Comparison of ENCODE assay signal across 8 cellular contexts in genomic region chr6:96391776-96392175, GRCh38.
DNase-seq lines count a peak whose midpoint lies in the region; ATAC-seq, FAIRE-seq and TF ChIP-seq lines count a peak whose summit lies in the region.

No MANE protein-coding gene starts in this region.

- TF ChIP-seq EP300 in suprapubic skin (IDR thresholded peaks at IDR 0.05), result no peak

- TF ChIP-seq CTCF in suprapubic skin (IDR thresholded peaks at IDR 0.05), result no peak

- peak overlapping the region; percentile 38; the same call in 1 of the 2 replicates for H3K27ac ChIP-seq in HUES64 (ENCODE audit: low read depth, low read length)
- H3K27ac ChIP-seq in SK-N-MC, result no peak overlapping the region
- H3K27ac ChIP-seq in suprapubic skin, result no peak overlapping the region
- H3K27ac ChIP-seq in effector memory CD4-positive, alpha-beta T cell (ENCODE audit: insufficient read depth, low read length, poor library complexity, severe bottlenecking), result no peak overlapping the region

- H3K4me1 ChIP-seq in HUES64 (ENCODE audit: insufficient read depth, low read length), result peaks cover 16% of the 10 kb centered on the region
- H3K4me1 ChIP-seq in suprapubic skin, result no peaks in the 10 kb centered on the region
- no peaks in the 10 kb centered on the region for H3K4me1 ChIP-seq in effector memory CD4-positive, alpha-beta T cell (ENCODE audit: control insufficient read depth, insufficient read depth, low read length, poor library complexity, severe bottlenecking)

- 1% methylated on average over 7 of the region's 8 CpGs for WGBS in HUES64
- WGBS in suprapubic skin, result 1% methylated on average over 8 of the region's 8 CpGs

- H3K4me3 ChIP-seq in HUES64 (ENCODE audit: low read length) (peak overlapping the region; percentile 36), SK-N-MC (peak overlapping the region; percentile 37), suprapubic skin (no peak overlapping the region)
- H3K4me3 ChIP-seq in effector memory CD4-positive, alpha-beta T cell (ENCODE audit: insufficient read depth, low read depth, low read length, poor library complexity, severe bottlenecking), result no peak overlapping the region

- peak; percentile 5 for DNase-seq in SK-N-MC (ENCODE audit: low read depth, low spot score)
- peak; percentile 57 for DNase-seq in medulla oblongata (ENCODE audit: extremely low spot score)
- no peak for DNase-seq in SW480 (ENCODE audit: low spot score)
- DNase-seq in urothelium cell line (ENCODE audit: low spot score), result no peak
- DNase-seq in suprapubic skin (ENCODE audit: low spot score in 2 of 2), result no peak
- DNase-seq in effector memory CD4-positive, alpha-beta T cell, result no peak

- peak; percentile 40 for ATAC-seq in GM18861 (IDR thresholded peaks at IDR 0.05; ENCODE audit: unreplicated experiment)

- H3K9ac ChIP-seq in HUES64 (ENCODE audit: low read depth, low read length) (no peak overlapping the region), SK-N-MC (ENCODE audit: insufficient read length) (no peak overlapping the region)

- H3K36me3 ChIP-seq in HUES64 (ENCODE audit: insufficient read depth, low read length) (no peaks in the 10 kb centered on the region), SK-N-MC (ENCODE audit: insufficient read depth, low read length) (no peaks in the 10 kb centered on the region), suprapubic skin (no peaks in the 10 kb centered on the region)
- no peaks in the 10 kb centered on the region for H3K36me3 ChIP-seq in effector memory CD4-positive, alpha-beta T cell (ENCODE audit: control insufficient read depth, insufficient read depth, low read length)

- no peaks in the 10 kb centered on the region for H3K27me3 ChIP-seq in HUES64 (ENCODE audit: insufficient read depth, low read length)
- no peaks in the 10 kb centered on the region for H3K27me3 ChIP-seq in suprapubic skin
- no peaks in the 10 kb centered on the region for H3K27me3 ChIP-seq in effector memory CD4-positive, alpha-beta T cell (replicated peaks; ENCODE audit: control insufficient read depth, insufficient read depth, low read length, poor library complexity, severe bottlenecking)

- no peaks in the 10 kb centered on the region for H3K9me3 ChIP-seq in HUES64 (ENCODE audit: insufficient read depth, low read depth, low read length)
- no peaks in the 10 kb centered on the region for H3K9me3 ChIP-seq in SK-N-MC (ENCODE audit: low read depth, low read length)
- H3K9me3 ChIP-seq in suprapubic skin, result no peaks in the 10 kb centered on the region
- no peaks in the 10 kb centered on the region for H3K9me3 ChIP-seq in effector memory CD4-positive, alpha-beta T cell (ENCODE audit: control insufficient read depth, low read length)

- TF ChIP-seq POLR2A in suprapubic skin (IDR thresholded peaks at IDR 0.05), result no peak

- no peak for FAIRE-seq in urothelium cell line (lab: Jason Lieb, UNC)

Comparison
In these comparisons a context has a peak if more than half of its experiments do, and no peak if none do; other contexts are left out.
1. H3K4me3 ChIP-seq: peak in HUES64 (single experiment) and SK-N-MC (single experiment); none in suprapubic skin (single experiment) and effector memory CD4-positive, alpha-beta T cell (single experiment).
2. DNase-seq: peak in SK-N-MC (single experiment) and medulla oblongata (single experiment); none in SW480 (single experiment), urothelium cell line (single experiment), suprapubic skin (0 of 2) and effector memory CD4-positive, alpha-beta T cell (0 of 3).